In genomic region chr6:4801491-4802118, GRCh38 we compare ENCODE assay signal across 12 cellular contexts. TPM values are rescaled to one million over a fixed set of nuclear protein-coding genes. Genes with fewer than 3 reads are reported as not detected.
DNase-seq lines count a peak whose midpoint lies in the region; ATAC-seq lines count a peak whose summit lies in the region.
"Had no signal": no experiment of that assay in that cellular context is flagged by ENCODE, and none has a peak within 500 bp of the region (broad histone marks: within the 10 kb centered on the region; RNA-seq: fewer than 3 reads in every experiment).

No MANE protein-coding gene starts in this region.

- peaks cover 0 to 13% (median 8%) of the 10 kb centered on the region in 7 donors for H3K9me3 Mint-ChIP-seq in naive B cell
- H3K9me3 Mint-ChIP-seq: endodermal cell had no signal

- H3K4me3 Mint-ChIP-seq in naive B cell: peak overlapping the region in 7 of 8 donors; percentile 49 to 94 (median 79)
- H3K4me3 Mint-ChIP-seq: endodermal cell had no signal

- H3K4me1 Mint-ChIP-seq in naive B cell: peaks cover 63 to 85% (median 82%) of the 10 kb centered on the region in 3 donors

- no peaks in the 10 kb centered on the region for H3K36me3 Mint-ChIP-seq in naive B cell

- no peak for DNase-seq in naive B cell
- no peak for DNase-seq in stimulated activated CD4-positive, alpha-beta T cell treated with anti-CD3 and anti-CD28 coated beads, Interleukin-12 subunit alpha, Interleukin-12 subunit beta, amount 100 ng/mL, for 4 hours
- no peak for DNase-seq in stimulated activated CD4-positive, alpha-beta T cell treated with anti-CD3 and anti-CD28 coated beads, Interleukin-2, amount 100 ng/mL, for 48 hours
- no peak for DNase-seq in activated CD8-positive, alpha-beta memory T cell treated with anti-CD3 and anti-CD28 coated beads, Interleukin-2, amount 50 U/mL, for 4 hours
- DNase-seq: endodermal cell, KBM-7, kidney glomerular epithelial cell, sigmoid colon, substantia nigra had no signal

- ATAC-seq in GM18861 (IDR thresholded peaks at IDR 0.05; ENCODE audit: unreplicated experiment) (peak; percentile 53), GM21526 (IDR thresholded peaks at IDR 0.05; ENCODE audit: low FRiP score, unreplicated experiment) (peak; percentile 45), HG03378 (IDR thresholded peaks at IDR 0.05; ENCODE audit: unreplicated experiment) (peak; percentile 64), naive B cell (ENCODE audit: low read depth in 2 of 2) (peak; percentile 67 to 71)

- H3K27ac Mint-ChIP-seq in naive B cell: peak overlapping the region in 5 of 6 donors; percentile 24 to 88 (median 82)
- H3K27ac Mint-ChIP-seq: endodermal cell had no signal

- no peaks in the 10 kb centered on the region for H3K27me3 Mint-ChIP-seq in naive B cell

RNA-seq across cellular contexts. Expression of gene CDYL, which starts 25.4 kb away (rescaled TPM):
- 1 to 10 TPM; 5.5 to 9.8 (median 7.8) TPM for polyA plus RNA-seq in naive B cell (ENCODE audit: low read depth in 6 of 6)
